In genomic region chrX:136646602-136647239, GRCh38 we compare ENCODE assay signal across 18 cellular contexts. TPM values are rescaled to one million over a fixed set of nuclear protein-coding genes. Genes with fewer than 3 reads are reported as not detected.
A peak's percentile ranks its signal among the peaks of the same experiment; 100 is the strongest.
DNase-seq lines count a peak whose midpoint lies in the region; ATAC-seq and TF ChIP-seq lines count a peak whose summit lies in the region.
"Had no signal": no experiment of that assay in that cellular context is flagged by ENCODE, and none has a peak within 500 bp of the region (broad histone marks: within the 10 kb centered on the region; RNA-seq: fewer than 3 reads in every experiment).

No MANE protein-coding gene starts in this region.

- H3K27ac Mint-ChIP-seq in effector memory CD8-positive, alpha-beta T cell: peak overlapping the region in 1 of 2 donors; percentile 1

- H3K4me1 ChIP-seq in suprapubic skin (no peaks in the 10 kb centered on the region), right cardiac atrium (ENCODE audit: control insufficient read depth, insufficient read depth, low read length) (no peaks in the 10 kb centered on the region), neuronal stem cell (ENCODE audit: control insufficient read depth in 2 of 2, insufficient read depth in 1 of 2, low read depth in 1 of 2, low read length in 2 of 2) (no peaks in the 10 kb centered on the region)
- H3K4me1 ChIP-seq: body of pancreas, sigmoid colon, transverse colon had no signal

- H3K9me3 ChIP-seq in suprapubic skin (no peaks in the 10 kb centered on the region), right cardiac atrium (ENCODE audit: control insufficient read depth, low read length) (no peaks in the 10 kb centered on the region), neuronal stem cell (replicated peaks in 1 of 2; ENCODE audit: control insufficient read depth in 2 of 2, insufficient read depth in 1 of 2, low read depth in 1 of 2, low read length in 2 of 2) (no peaks in the 10 kb centered on the region)
- H3K9me3 ChIP-seq: body of pancreas, sigmoid colon, transverse colon had no signal

- H2BK12ac ChIP-seq in neuronal stem cell (ENCODE audit: low read length): no peak overlapping the region

- H3K23ac ChIP-seq in neuronal stem cell (ENCODE audit: low read depth, low read length, poor library complexity): no peak overlapping the region

- peak overlapping the region; percentile 46 for H3K4me3 Mint-ChIP-seq in activated T-cell treated with anti-CD3 and anti-CD28 coated beads, Interleukin-2, amount 50 U/mL, for 4 hours
- no peak overlapping the region for H3K4me3 Mint-ChIP-seq in effector memory CD8-positive, alpha-beta T cell
- H3K4me3 Mint-ChIP-seq: neural crest cell had no signal

- H3K4me3 ChIP-seq in suprapubic skin: no peak overlapping the region
- no peak overlapping the region for H3K4me3 ChIP-seq in right cardiac atrium (ENCODE audit: low read length)
- no peak overlapping the region for H3K4me3 ChIP-seq in neuronal stem cell (ENCODE audit: low read length in 2 of 2)
- H3K4me3 ChIP-seq: body of pancreas, lung, sigmoid colon, transverse colon had no signal

- H3K4ac ChIP-seq in neuronal stem cell (ENCODE audit: low read length): no peak overlapping the region

- peak; percentile 54 to 60 for ATAC-seq in activated T-cell treated with anti-CD3 and anti-CD28 coated beads, Interleukin-2, amount 50 U/mL, for 4 hours
- peak; percentile 83 for ATAC-seq in effector memory CD8-positive, alpha-beta T cell (replicated peaks)
- ATAC-seq in right cardiac atrium (no peak), HG03354 (IDR thresholded peaks at IDR 0.05; ENCODE audit: poor library complexity, severe bottlenecking, unreplicated experiment) (no peak)
- ATAC-seq: body of pancreas, Panc1 had no signal

- H3K4me1 Mint-ChIP-seq in activated T-cell treated with anti-CD3 and anti-CD28 coated beads, Interleukin-2, amount 50 U/mL, for 4 hours (ENCODE audit: low read depth): peaks cover 47% of the 10 kb centered on the region
- H3K4me1 Mint-ChIP-seq in effector memory CD8-positive, alpha-beta T cell (ENCODE audit: low read depth in 2 of 2): peaks cover 19 to 20% of the 10 kb centered on the region in 2 donors
- H3K4me1 Mint-ChIP-seq: neural crest cell had no signal

- no peak overlapping the region for H3K9ac ChIP-seq in neuronal stem cell (ENCODE audit: low read depth, low read length, poor library complexity)

- H3K79me1 ChIP-seq in neuronal stem cell (ENCODE audit: low read depth, low read length): no peaks in the 10 kb centered on the region

- peaks cover 24% of the 10 kb centered on the region for H3K36me3 Mint-ChIP-seq in activated T-cell treated with anti-CD3 and anti-CD28 coated beads, Interleukin-2, amount 50 U/mL, for 4 hours (ENCODE audit: insufficient read depth)
- peaks cover 19% of the 10 kb centered on the region for H3K36me3 Mint-ChIP-seq in effector memory CD8-positive, alpha-beta T cell (ENCODE audit: insufficient read depth)

- no peak overlapping the region for H2BK120ac ChIP-seq in neuronal stem cell (ENCODE audit: low read depth, low read length)

- intact Hi-C loops in right cardiac atrium (cut with DNase I): no loop called here

- H4K91ac ChIP-seq in neuronal stem cell (ENCODE audit: low read depth, low read length, poor library complexity): no peak overlapping the region

- H3K36me3 ChIP-seq in suprapubic skin (no peaks in the 10 kb centered on the region), neuronal stem cell (replicated peaks in 1 of 2; ENCODE audit: control insufficient read depth in 2 of 2, insufficient read depth in 2 of 2, low read length in 2 of 2) (no peaks in the 10 kb centered on the region)
- H3K36me3 ChIP-seq: sigmoid colon, transverse colon had no signal

- no peaks in the 10 kb centered on the region for H3K9me3 Mint-ChIP-seq in activated T-cell treated with anti-CD3 and anti-CD28 coated beads, Interleukin-2, amount 50 U/mL, for 4 hours
- H3K9me3 Mint-ChIP-seq in effector memory CD8-positive, alpha-beta T cell: no peaks in the 10 kb centered on the region

- H3K27ac ChIP-seq in suprapubic skin: no peak overlapping the region
- no peak overlapping the region for H3K27ac ChIP-seq in right cardiac atrium (ENCODE audit: low read length)
- H3K27ac ChIP-seq in neuronal stem cell (replicated peaks; ENCODE audit: low read length): no peak overlapping the region
- H3K27ac ChIP-seq: body of pancreas, sigmoid colon, transverse colon had no signal

- no peak overlapping the region for H2BK5ac ChIP-seq in neuronal stem cell (ENCODE audit: low read length)

- H3K4me2 ChIP-seq in neuronal stem cell (ENCODE audit: insufficient read depth, low read length, poor library complexity, severe bottlenecking): no peak overlapping the region

- H2BK15ac ChIP-seq in neuronal stem cell (ENCODE audit: low read length): no peak overlapping the region

- DNase-seq in activated gamma-delta T cell treated with Interleukin-2 at 50 U/mL for 16 hours (peak; percentile 23), activated gamma-delta T cell (lab: John Stamatoyannopoulos, UW) (no peak), suprapubic skin (ENCODE audit: low spot score in 2 of 2) (no peak), right cardiac atrium (no peak), neuronal stem cell (ENCODE audit: low spot score) (no peak)
- DNase-seq in activated T-cell treated with anti-CD3 and anti-CD28 coated beads, Interleukin-2, amount 50 U/mL, for 4 hours: peak; percentile 43
- DNase-seq in effector memory CD8-positive, alpha-beta T cell: no peak
- DNase-seq: ACHN, body of pancreas, foreskin melanocyte, NCI-H1417 treated with DMSO at 0.1 percent for 48 hours, sigmoid colon, transverse colon had no signal

- H3K27me3 Mint-ChIP-seq in activated T-cell treated with anti-CD3 and anti-CD28 coated beads, Interleukin-2, amount 50 U/mL, for 4 hours (ENCODE audit: low read depth): no peaks in the 10 kb centered on the region
- H3K27me3 Mint-ChIP-seq in effector memory CD8-positive, alpha-beta T cell: no peaks in the 10 kb centered on the region

- H2AK5ac ChIP-seq in neuronal stem cell (ENCODE audit: low read depth, low read length): no peak overlapping the region

- 67% methylated on average over 5 of the region's 5 CpGs for WGBS in suprapubic skin
- 75% methylated on average over 5 of the region's 5 CpGs for WGBS in right cardiac atrium
- no CpG with 5 or more reads among the region's 5 CpGs for WGBS in neuronal stem cell (ENCODE audit: extremely low coverage in 2 of 2, insufficient read length in 2 of 2, insufficient replicate concordance in 1 of 2), 2 donors

- H3K27me3 ChIP-seq in suprapubic skin (no peaks in the 10 kb centered on the region), right cardiac atrium (ENCODE audit: control insufficient read depth, insufficient read depth) (no peaks in the 10 kb centered on the region), neuronal stem cell (ENCODE audit: control insufficient read depth in 3 of 3, insufficient read depth in 3 of 3, low read depth in 1 of 3, low read length in 3 of 3) (peaks cover 0 to 42% (median 0%) of the 10 kb centered on the region in 3 experiments)
- H3K27me3 ChIP-seq: body of pancreas, sigmoid colon, transverse colon had no signal

- H3K14ac ChIP-seq in neuronal stem cell (ENCODE audit: low read length): no peak overlapping the region

- no peak for TF ChIP-seq POLR2A in suprapubic skin (IDR thresholded peaks at IDR 0.05)

- H3K18ac ChIP-seq in neuronal stem cell (ENCODE audit: low read length): no peak overlapping the region

- no peak overlapping the region for H2AFZ ChIP-seq in neuronal stem cell (ENCODE audit: low read length)

- no peak overlapping the region for H4K8ac ChIP-seq in neuronal stem cell (ENCODE audit: low read depth, low read length)

- no peak for TF ChIP-seq CTCF in suprapubic skin (IDR thresholded peaks at IDR 0.05)

- no peak for TF ChIP-seq EP300 in suprapubic skin (IDR thresholded peaks at IDR 0.05)

RNA-seq across cellular contexts. Expression of gene CD40LG, which starts 1.2 kb away (rescaled TPM):
- 100 to 1,000 TPM in 2 of 3 donors, 10 to 100 TPM in 1; 99.9 to 139 (median 115) TPM for total RNA-seq in activated T-cell treated with anti-CD3 and anti-CD28 coated beads, Interleukin-2, amount 50 U/mL, for 4 hours
- not detected for total RNA-seq in suprapubic skin
- total RNA-seq in right cardiac atrium: under 1 TPM in 2 of 4 donors, not detected in 2; 0.24 to 0.46 TPM
- not detected for polyA plus RNA-seq in right cardiac atrium
- polyA plus RNA-seq in neuronal stem cell (2013, experiment 1 of 2): 0.03 TPM
- polyA plus RNA-seq in neuronal stem cell (2013, experiment 2 of 2): 0.04 TPM
- total RNA-seq: body of pancreas, NCI-H460, neural crest cell had no signal

Comparison
In these comparisons a context has a peak if more than half of its experiments do, and no peak if none do; other contexts are left out.
1. DNase-seq: peak in activated gamma-delta T cell treated with Interleukin-2 at 50 U/mL for 16 hours (single experiment) and activated T-cell treated with anti-CD3 and anti-CD28 coated beads, Interleukin-2, amount 50 U/mL, for 4 hours (single experiment); none in activated gamma-delta T cell (single experiment), effector memory CD8-positive, alpha-beta T cell (0 of 3), suprapubic skin (0 of 2), right cardiac atrium (0 of 3) and neuronal stem cell (single experiment).
2. ATAC-seq: peak in activated T-cell treated with anti-CD3 and anti-CD28 coated beads, Interleukin-2, amount 50 U/mL, for 4 hours (2 of 2) and effector memory CD8-positive, alpha-beta T cell (single experiment); none in right cardiac atrium (0 of 2) and HG03354 (single experiment).
3. RNA of gene CD40LG, which starts 1.2 kb away (total RNA-seq): 99.9 to 139 TPM in activated T-cell treated with anti-CD3 and anti-CD28 coated beads, Interleukin-2, amount 50 U/mL, for 4 hours; 0.24 to 0.46 TPM in right cardiac atrium and not detected in suprapubic skin; every median in the first group is over 10 times any median in the second.